In the genomic region with DNA sequence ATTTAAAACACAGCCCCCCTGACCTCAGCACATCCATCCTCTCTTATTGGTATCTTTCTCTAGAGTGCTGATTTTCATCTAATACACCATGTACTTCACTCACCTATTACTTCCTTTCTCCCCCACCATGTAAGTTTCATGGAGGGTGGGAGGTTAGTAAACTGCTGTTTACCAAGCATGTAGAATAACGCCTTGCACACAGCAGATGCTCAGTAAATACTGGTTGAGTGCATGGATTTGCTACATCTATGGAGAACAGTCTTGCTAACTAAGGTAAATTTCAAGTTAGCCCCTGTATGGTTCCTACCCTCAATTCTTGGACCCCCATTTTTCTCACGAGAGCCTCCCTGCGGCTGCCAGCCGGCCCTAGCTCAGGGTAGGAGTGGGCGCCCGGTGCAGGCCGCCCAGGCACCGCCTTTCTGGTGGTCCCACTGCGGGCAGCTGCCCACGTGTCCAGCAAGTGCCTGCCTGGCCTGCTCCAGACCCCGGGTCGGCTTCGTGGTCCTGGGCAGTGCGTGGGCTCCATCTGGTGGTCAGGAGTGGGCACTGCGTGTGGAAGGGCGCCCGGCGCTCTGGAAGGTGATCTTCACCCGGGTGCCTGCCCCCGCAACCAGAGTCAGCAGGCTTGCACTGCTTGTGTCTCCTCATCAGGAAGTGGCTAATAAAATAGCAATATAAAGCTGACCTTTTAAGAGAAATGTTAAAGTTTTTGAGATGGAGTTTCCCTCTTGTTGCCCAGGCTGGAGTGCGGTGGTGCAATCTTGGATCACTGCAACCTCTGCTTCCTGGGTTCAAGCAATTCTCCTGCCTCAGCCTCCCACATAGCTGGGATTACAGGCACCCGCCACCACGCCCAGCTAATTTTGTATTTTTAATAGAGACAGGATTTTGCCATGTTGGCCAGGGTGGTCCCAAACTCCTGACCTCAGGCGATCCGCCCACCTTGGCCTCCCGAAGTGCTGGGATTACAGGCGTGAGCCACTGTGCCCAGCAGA, we compare ENCODE assay signal across 8 cellular contexts.
DNase-seq lines count a peak whose midpoint lies in the region; ATAC-seq and TF ChIP-seq lines count a peak whose summit lies in the region.

No MANE protein-coding gene starts in this region.

- no peaks in the 10 kb centered on the region for H4K20me1 ChIP-seq in osteoblast (ENCODE audit: insufficient read depth, low read length)

- 40 to 78% methylated on average over 9 to 27 of the region's 27 CpGs for WGBS in testis, 2 donors

- peak overlapping the region; percentile 21 for H3K27ac Mint-ChIP-seq in activated T-helper 17 cell treated with anti-CD3 and anti-CD28 coated beads, Interleukin-2, amount 50 U/mL, for 72 hours

- H3K9me3 ChIP-seq in Peyer's patch = no peaks in the 10 kb centered on the region
- H3K9me3 ChIP-seq in osteoblast (ENCODE audit: low read depth, low read length) = no peaks in the 10 kb centered on the region
- H3K9me3 ChIP-seq in testis = no peaks in the 10 kb centered on the region

- no peak overlapping the region for H2AFZ ChIP-seq in osteoblast (ENCODE audit: low read length)

- peaks cover 25% of the 10 kb centered on the region for H3K36me3 Mint-ChIP-seq in activated T-helper 17 cell treated with anti-CD3 and anti-CD28 coated beads, Interleukin-2, amount 50 U/mL, for 72 hours (ENCODE audit: low read depth)

- H3K27me3 ChIP-seq in Peyer's patch = no peaks in the 10 kb centered on the region
- H3K27me3 ChIP-seq in osteoblast (ENCODE audit: insufficient read depth, low read length) = no peaks in the 10 kb centered on the region
- no peaks in the 10 kb centered on the region for H3K27me3 ChIP-seq in testis

- in situ Hi-C loops in Caki2 (cut with HindIII; ENCODE audit: low pct_unique_long_range_greater_than_20kb, low sequenced_read_pairs) = no loop called here

- no peaks in the 10 kb centered on the region for H3K27me3 Mint-ChIP-seq in activated T-helper 17 cell treated with anti-CD3 and anti-CD28 coated beads, Interleukin-2, amount 50 U/mL, for 72 hours

- DNase-seq in Caki2 (ENCODE audit: low read depth) (peak; percentile 59), HPDE6-E6E7 (ENCODE audit: extremely low spot score) (peak; percentile 82), Peyer's patch (peak; percentile 56 to 82 (median 78)), foreskin fibroblast (peak; percentile 67 to 90), osteoblast (ENCODE audit: insufficient read length, low spot score, missing footprints) (peak; percentile 98), testis (peak; percentile 78)

- TF ChIP-seq POLR2A in Peyer's patch (IDR thresholded peaks at IDR 0.05) = no peak
- no peak for TF ChIP-seq POLR2A in testis (IDR thresholded peaks at IDR 0.05)

- H3K4me1 ChIP-seq in Peyer's patch = peaks cover 0 to 15% (median 2%) of the 10 kb centered on the region in 4 donors
- H3K4me1 ChIP-seq in osteoblast (ENCODE audit: insufficient read depth, low read length) = peaks cover 38% of the 10 kb centered on the region
- H3K4me1 ChIP-seq in testis = peaks cover 8% of the 10 kb centered on the region

- no peak overlapping the region for H3K4me3 Mint-ChIP-seq in activated T-helper 17 cell treated with anti-CD3 and anti-CD28 coated beads, Interleukin-2, amount 50 U/mL, for 72 hours

- H3K4me1 Mint-ChIP-seq in activated T-helper 17 cell treated with anti-CD3 and anti-CD28 coated beads, Interleukin-2, amount 50 U/mL, for 72 hours = peaks cover 34% of the 10 kb centered on the region

- peaks cover 0 to 24% (median 0%) of the 10 kb centered on the region in 3 donors for H3K36me3 ChIP-seq in Peyer's patch
- H3K36me3 ChIP-seq in osteoblast (ENCODE audit: insufficient read depth, low read length) = peaks cover 27% of the 10 kb centered on the region
- no peaks in the 10 kb centered on the region for H3K36me3 ChIP-seq in testis (ENCODE audit: low read depth, missing control alignments)

- intact Hi-C loops in testis (cut with DNase I; ENCODE audit: low total_unique reads) = loop anchor here (10.0 kb wide), 1 partner anchor 71 kb away; no protein-coding TSS in a partner anchor

- H3K27ac ChIP-seq in Peyer's patch (no peak overlapping the region), osteoblast (ENCODE audit: low read depth, low read length) (no peak overlapping the region), testis (peak overlapping the region in 1 of 2 donors; percentile 90)

- no peak overlapping the region for H3K4me3 ChIP-seq in Peyer's patch
- no peak overlapping the region for H3K4me3 ChIP-seq in foreskin fibroblast (ENCODE audit: low read depth in 1 of 2, low read length in 2 of 2)
- H3K4me3 ChIP-seq in osteoblast (ENCODE audit: insufficient read depth, low read length) = no peak overlapping the region
- no peak overlapping the region for H3K4me3 ChIP-seq in testis

- no peaks in the 10 kb centered on the region for H3K79me2 ChIP-seq in osteoblast (ENCODE audit: insufficient read depth, low read length)

- no peaks in the 10 kb centered on the region for H3K9me3 Mint-ChIP-seq in activated T-helper 17 cell treated with anti-CD3 and anti-CD28 coated beads, Interleukin-2, amount 50 U/mL, for 72 hours

- H3K4me2 ChIP-seq in osteoblast (ENCODE audit: insufficient read depth, low read length) = peak overlapping the region; percentile 5

- ATAC-seq in GM19468 (IDR thresholded peaks at IDR 0.05; ENCODE audit: extremely low read depth, unreplicated experiment) = peak; percentile 56
- ATAC-seq in activated T-helper 17 cell treated with anti-CD3 and anti-CD28 coated beads, Interleukin-2, amount 50 U/mL, for 72 hours (replicated peaks) = peak; percentile 71

- TF ChIP-seq CTCF in Peyer's patch (IDR thresholded peaks at IDR 0.05) (peak; percentile 81 to 95 (median 89)), foreskin fibroblast (IDR thresholded peaks at IDR 0.05; ENCODE audit: low read depth, low read length) (peak; percentile 66), osteoblast (IDR thresholded peaks at IDR 0.05; ENCODE audit: extremely low read depth, low read depth, low read length) (peak; percentile 94), testis (IDR thresholded peaks at IDR 0.05) (peak; percentile 79 to 98 (median 88))
